25 cellular contexts compared by ENCODE assay signal in genomic region chr13:50493683-50494082, GRCh38.
A peak's percentile ranks its signal among the peaks of the same experiment; 100 is the strongest.
DNase-seq lines count a peak whose midpoint lies in the region; ATAC-seq, FAIRE-seq and TF ChIP-seq lines count a peak whose summit lies in the region.
"Had no signal": no experiment of that assay in that cellular context is flagged by ENCODE, and none has a peak within 500 bp of the region (broad histone marks: within the 10 kb centered on the region; RNA-seq: fewer than 3 reads in every experiment).

No MANE protein-coding gene starts in this region.

- ATAC-seq in left lung (peak; percentile 61), HG03139 (IDR thresholded peaks at IDR 0.05; ENCODE audit: unreplicated experiment) (no peak)

- no peak overlapping the region for H3K27ac ChIP-seq in Karpas-422 (ENCODE audit: low read length)
- H3K27ac ChIP-seq in OCI-LY1 (ENCODE audit: low read depth, low read length, poor library complexity, severe bottlenecking) = no peak overlapping the region
- H3K27ac ChIP-seq in astrocyte (ENCODE audit: low read depth, low read length) = no peak overlapping the region
- H3K27ac ChIP-seq in left lung = no peak overlapping the region
- H3K27ac ChIP-seq in stomach = no peak overlapping the region
- H3K27ac ChIP-seq: BLaER1 had no signal

- no peak for TF ChIP-seq CTCF in OCI-LY1 (IDR thresholded peaks at IDR 0.05; ENCODE audit: low read length)
- no peak for TF ChIP-seq CTCF in astrocyte (IDR thresholded peaks at IDR 0.05; ENCODE audit: insufficient read depth, low read depth, low read length)
- no peak for TF ChIP-seq CTCF in left lung (IDR thresholded peaks at IDR 0.05)
- no peak for TF ChIP-seq CTCF in stomach (IDR thresholded peaks at IDR 0.05)

- H3K36me3 Mint-ChIP-seq in astrocyte (ENCODE audit: low read depth, unreplicated experiment) = no peaks in the 10 kb centered on the region
- H3K36me3 Mint-ChIP-seq: CD14-positive monocyte; CD4-positive, alpha-beta memory T cell; CD4-positive, CD25-positive, alpha-beta regulatory T cell; CD8-positive, alpha-beta memory T cell had no signal

- H3K9ac ChIP-seq in Karpas-422 (ENCODE audit: low read length) = no peak overlapping the region
- no peak overlapping the region for H3K9ac ChIP-seq in OCI-LY1 (ENCODE audit: low read length)
- H3K9ac ChIP-seq in astrocyte (ENCODE audit: low read length) = no peak overlapping the region
- H3K9ac ChIP-seq: BLaER1 had no signal

- no peak overlapping the region for H3K27ac Mint-ChIP-seq in astrocyte (ENCODE audit: unreplicated experiment)
- H3K27ac Mint-ChIP-seq: CD14-positive monocyte; CD4-positive, alpha-beta memory T cell; CD4-positive, CD25-positive, alpha-beta regulatory T cell; CD8-positive, alpha-beta memory T cell had no signal

- H4K20me1 ChIP-seq in Karpas-422 (ENCODE audit: insufficient read depth, low read depth, low read length) = no peaks in the 10 kb centered on the region
- no peaks in the 10 kb centered on the region for H4K20me1 ChIP-seq in OCI-LY1 (ENCODE audit: insufficient read depth, low read length)
- H4K20me1 ChIP-seq in astrocyte (ENCODE audit: insufficient read depth, low read length) = no peaks in the 10 kb centered on the region
- H4K20me1 ChIP-seq: BLaER1 had no signal

- no peak for TF ChIP-seq EP300 in stomach (IDR thresholded peaks at IDR 0.05)

- no peaks in the 10 kb centered on the region for H3K9me3 ChIP-seq in Karpas-422 (ENCODE audit: low read length)
- no peaks in the 10 kb centered on the region for H3K9me3 ChIP-seq in OCI-LY1 (ENCODE audit: low read length)
- no peaks in the 10 kb centered on the region for H3K9me3 ChIP-seq in astrocyte (ENCODE audit: insufficient read depth, low read depth, low read length)
- no peaks in the 10 kb centered on the region for H3K9me3 ChIP-seq in left lung
- H3K9me3 ChIP-seq in stomach = no peaks in the 10 kb centered on the region
- H3K9me3 ChIP-seq: BE2C, BLaER1 had no signal

- H3K36me3 ChIP-seq in Karpas-422 (ENCODE audit: insufficient read depth, low read length) (no peaks in the 10 kb centered on the region), OCI-LY1 (ENCODE audit: insufficient read depth, low read length) (no peaks in the 10 kb centered on the region), astrocyte (ENCODE audit: insufficient read depth, low read length) (no peaks in the 10 kb centered on the region), left lung (no peaks in the 10 kb centered on the region), stomach (no peaks in the 10 kb centered on the region)
- H3K36me3 ChIP-seq: BE2C, BLaER1 had no signal

- intact Hi-C loops in left lung (cut with DNase I) (no loop called here), stomach (cut with DNase I; ENCODE audit: low total_unique reads) (no loop called here)

- 49 to 72% (median 62%) methylated on average over 3 of the region's 3 CpGs for WGBS in stomach, 5 donors

- DNase-seq in Karpas-422 = no peak
- no peak for DNase-seq in astrocyte (ENCODE audit: low read depth)
- no peak for DNase-seq in left lung
- DNase-seq in GM19238 (ENCODE audit: insufficient read length, low spot score) = no peak
- no peak for DNase-seq in stomach
- DNase-seq in NCI-H510A treated with DMSO at 0.1 percent for 48 hours (lab: John Stamatoyannopoulos, UW) = no peak
- DNase-seq: 8988T; ACHN; BE2C; C1 segment of cervical spinal cord; CD4-positive, alpha-beta memory T cell; CD4-positive, CD25-positive, alpha-beta regulatory T cell; CD8-positive, alpha-beta memory T cell; COR-L47; DMS 273 treated with DMSO at 0.1 percent for 48 hours; DMS153; DMS53; DMS79; GF-D8 had no signal

- TF ChIP-seq POLR2A in stomach (IDR thresholded peaks at IDR 0.05) = no peak

- no peak overlapping the region for H3K4me3 ChIP-seq in Karpas-422 (ENCODE audit: low read length)
- no peak overlapping the region for H3K4me3 ChIP-seq in OCI-LY1 (ENCODE audit: low read depth, low read length, poor library complexity, severe bottlenecking)
- no peak overlapping the region for H3K4me3 ChIP-seq in astrocyte (ENCODE audit: insufficient read depth, low read depth, low read length)
- H3K4me3 ChIP-seq in left lung = no peak overlapping the region
- no peak overlapping the region for H3K4me3 ChIP-seq in stomach
- H3K4me3 ChIP-seq: BLaER1 had no signal

- H3F3A ChIP-seq in OCI-LY1 (ENCODE audit: insufficient read depth, low read length) = no peaks in the 10 kb centered on the region

- peaks cover 25% of the 10 kb centered on the region for H3K4me1 ChIP-seq in Karpas-422 (ENCODE audit: low read length)
- peaks cover 8% of the 10 kb centered on the region for H3K4me1 ChIP-seq in OCI-LY1 (ENCODE audit: insufficient read depth, low read length, severe bottlenecking)
- no peaks in the 10 kb centered on the region for H3K4me1 ChIP-seq in astrocyte (ENCODE audit: insufficient read depth, low read length)
- H3K4me1 ChIP-seq in left lung = peaks cover 0 to 9% of the 10 kb centered on the region in 2 donors
- no peaks in the 10 kb centered on the region for H3K4me1 ChIP-seq in stomach
- H3K4me1 ChIP-seq: BE2C had no signal

- peak overlapping the region; percentile 2; the same call in 1 of the 2 replicates for H2AFZ ChIP-seq in Karpas-422 (ENCODE audit: low read length)
- 0 out of 2 replicates have a peak overlapping the region, but pooled peaks have one; percentile 9 for H2AFZ ChIP-seq in OCI-LY1 (ENCODE audit: low read length)
- H2AFZ ChIP-seq in astrocyte (ENCODE audit: low read depth, low read length) = no peak overlapping the region

- H3K79me2 ChIP-seq in Karpas-422 (ENCODE audit: low read length) (no peaks in the 10 kb centered on the region), OCI-LY1 (ENCODE audit: insufficient read depth, low read length) (no peaks in the 10 kb centered on the region), astrocyte (ENCODE audit: insufficient read depth, low read length) (no peaks in the 10 kb centered on the region)

- H3K9me2 ChIP-seq in Karpas-422 (replicated peaks; ENCODE audit: insufficient read depth, low read length) = no peaks in the 10 kb centered on the region
- no peaks in the 10 kb centered on the region for H3K9me2 ChIP-seq in OCI-LY1 (ENCODE audit: low read depth, low read length)

- H3K27me3 ChIP-seq in Karpas-422 (ENCODE audit: low read length) (no peaks in the 10 kb centered on the region), OCI-LY1 (ENCODE audit: insufficient read depth, low read length) (no peaks in the 10 kb centered on the region), astrocyte (ENCODE audit: insufficient read depth, low read length) (no peaks in the 10 kb centered on the region), left lung (no peaks in the 10 kb centered on the region), stomach (no peaks in the 10 kb centered on the region)
- H3K27me3 ChIP-seq: BE2C, BLaER1 had no signal

- H3K9me3 Mint-ChIP-seq in astrocyte (ENCODE audit: unreplicated experiment) = peaks cover under 1% of the 10 kb centered on the region
- H3K9me3 Mint-ChIP-seq: CD4-positive, CD25-positive, alpha-beta regulatory T cell; CD8-positive, alpha-beta memory T cell had no signal

- no peak overlapping the region for H3K4me2 ChIP-seq in Karpas-422 (ENCODE audit: low read depth, low read length, poor library complexity, severe bottlenecking)
- no peak overlapping the region for H3K4me2 ChIP-seq in OCI-LY1 (ENCODE audit: low read length)
- no peak overlapping the region for H3K4me2 ChIP-seq in astrocyte (ENCODE audit: low read length)
- H3K4me2 ChIP-seq: BLaER1 had no signal

- no peaks in the 10 kb centered on the region for H3K4me1 Mint-ChIP-seq in astrocyte (ENCODE audit: low read depth, unreplicated experiment)
- H3K4me1 Mint-ChIP-seq: CD14-positive monocyte; CD4-positive, alpha-beta memory T cell; CD4-positive, CD25-positive, alpha-beta regulatory T cell; CD8-positive, alpha-beta memory T cell had no signal

- H3K27me3 Mint-ChIP-seq in astrocyte (ENCODE audit: low read depth, unreplicated experiment) = no peaks in the 10 kb centered on the region
- H3K27me3 Mint-ChIP-seq: CD8-positive, alpha-beta memory T cell had no signal

- no peak overlapping the region for H3K4me3 Mint-ChIP-seq in astrocyte (ENCODE audit: unreplicated experiment)
- H3K4me3 Mint-ChIP-seq: CD14-positive monocyte; CD4-positive, alpha-beta memory T cell; CD4-positive, CD25-positive, alpha-beta regulatory T cell; CD8-positive, alpha-beta memory T cell had no signal

- FAIRE-seq in astrocyte (lab: Jason Lieb, UNC) = peak; percentile 65
- FAIRE-seq: A204.1, GM12891 had no signal
